ENCODE assay signal across 9 cellular contexts in the genomic region with DNA sequence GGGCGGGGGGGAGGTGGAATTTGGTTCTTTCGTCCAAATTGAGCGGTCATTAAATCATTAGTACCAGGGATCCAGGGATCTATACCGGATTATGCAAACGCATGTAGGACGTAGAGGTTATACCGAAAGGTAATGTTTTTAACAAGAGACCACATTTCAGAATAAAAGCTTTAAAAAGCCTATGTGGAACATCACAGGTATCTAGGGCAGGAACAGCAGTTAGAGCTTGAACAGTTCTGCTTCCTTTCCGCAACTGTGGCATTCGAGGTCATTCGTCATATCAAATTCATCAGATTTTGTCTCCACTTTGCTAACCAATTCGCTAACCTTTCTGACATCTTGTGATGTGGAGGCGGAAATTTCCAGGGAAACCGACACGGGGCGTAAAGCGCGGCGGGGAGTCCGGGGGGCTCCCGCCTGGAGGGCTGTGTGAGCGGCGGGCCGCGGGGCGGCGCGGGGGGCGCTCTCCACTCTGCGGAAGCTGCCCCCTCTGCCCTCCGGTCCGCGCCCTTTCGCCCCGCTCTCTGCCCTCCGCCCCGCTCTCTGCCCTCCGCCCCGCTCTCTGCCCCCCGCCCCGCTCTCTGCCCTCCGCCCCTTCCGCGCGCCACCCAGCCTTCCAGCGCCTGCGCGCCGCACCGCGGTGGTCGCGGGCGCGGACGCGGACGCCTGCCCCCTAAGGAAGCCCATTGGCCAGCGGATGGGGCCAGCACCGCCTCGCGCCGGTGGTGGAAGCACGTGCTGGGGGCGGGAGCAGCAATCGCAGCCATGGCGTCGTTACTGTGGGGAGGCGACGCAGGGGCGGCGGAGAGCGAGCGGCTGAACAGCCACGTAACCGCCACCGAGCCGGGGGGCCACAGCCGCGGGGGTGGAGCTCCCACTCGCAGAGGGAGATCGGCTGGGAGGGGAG. TPM values are rescaled to one million over a fixed set of nuclear protein-coding genes. Genes with fewer than 3 reads are reported as not detected.
DNase-seq lines count a peak whose midpoint lies in the region; ATAC-seq, FAIRE-seq and TF ChIP-seq lines count a peak whose summit lies in the region.
"Had no signal": no experiment of that assay in that cellular context is flagged by ENCODE, and none has a peak within 500 bp of the region (broad histone marks: within the 10 kb centered on the region; RNA-seq: fewer than 3 reads in every experiment).

A gene (plus strand): TSS at position 756 of the 907 bp plus-strand sequence. CDS start 10 bp downstream, at position 766.

- no peaks in the 10 kb centered on the region for H3K9me2 ChIP-seq in Karpas-422 (replicated peaks; ENCODE audit: insufficient read depth, low read length)

- peaks cover 5% of the 10 kb centered on the region for H3K4me1 ChIP-seq in Karpas-422 (ENCODE audit: low read length)
- H3K4me1 ChIP-seq in gastroesophageal sphincter = peaks cover 0 to 31% (median 16%) of the 10 kb centered on the region in 3 donors
- peaks cover 0 to 12% (median 6%) of the 10 kb centered on the region in 3 donors for H3K4me1 ChIP-seq in pancreas

- H3K9me3 ChIP-seq in Karpas-422 (ENCODE audit: low read length) = no peaks in the 10 kb centered on the region
- no peaks in the 10 kb centered on the region for H3K9me3 ChIP-seq in gastroesophageal sphincter
- no peaks in the 10 kb centered on the region for H3K9me3 ChIP-seq in pancreas

- no peak within 1 kb of the TSS for H3K9ac ChIP-seq in Karpas-422 (ENCODE audit: low read length)

- H3K4me3 ChIP-seq in AG10803 (ENCODE audit: low read length) = peak within 1 kb of the TSS; percentile 8; the same call in 1 of the 2 replicates
- H3K4me3 ChIP-seq in Karpas-422 (ENCODE audit: low read length) = peak within 1 kb of the TSS; percentile 92; the same call in 1 of the 2 replicates
- H3K4me3 ChIP-seq in gastroesophageal sphincter = peak within 1 kb of the TSS; percentile 52 to 100
- H3K4me3 ChIP-seq in pancreas = peak within 1 kb of the TSS in 3 of 4 donors; percentile 44 to 75 (median 60)

- ATAC-seq in gastroesophageal sphincter = no peak
- ATAC-seq in pancreas = peak; percentile 22 to 46 (median 28)
- ATAC-seq in GM21529 (IDR thresholded peaks at IDR 0.05; ENCODE audit: unreplicated experiment) = no peak
- no peak for ATAC-seq in HG03159 (IDR thresholded peaks at IDR 0.05; ENCODE audit: unreplicated experiment)

- no peak for FAIRE-seq in pancreas (lab: Jason Lieb, UNC)

- no peak for TF ChIP-seq EP300 in gastroesophageal sphincter (IDR thresholded peaks at IDR 0.05)

- no peak within 1 kb of the TSS for H2AFZ ChIP-seq in Karpas-422 (ENCODE audit: low read length)

- H3K36me3 ChIP-seq in Karpas-422 (ENCODE audit: insufficient read depth, low read length) (no peaks in the 10 kb centered on the region), gastroesophageal sphincter (peaks cover 0 to 15% of the 10 kb centered on the region in 2 donors), pancreas (no peaks in the 10 kb centered on the region)

- DNase-seq in AG10803 (ENCODE audit: low read depth) (no peak), Karpas-422 (no peak), pancreas (peak in 1 of 6 donors; percentile 49), EL (no peak)
- DNase-seq in activated T-cell treated with anti-CD3 and anti-CD28 coated beads, Interleukin-2, amount 50 U/mL, for 1 hour = peak; percentile 25

- H3K79me2 ChIP-seq in Karpas-422 (ENCODE audit: low read length) = peaks cover 26% of the 10 kb centered on the region

- 2 to 12% methylated on average over 8 to 16 of the region's 81 CpGs for WGBS in gastroesophageal sphincter (ENCODE audit: low coverage in 1 of 2), 2 donors
- 4% methylated on average over 70 to 81 of the region's 81 CpGs for WGBS in pancreas, 2 donors

- H3K4me2 ChIP-seq in Karpas-422 (ENCODE audit: low read depth, low read length, poor library complexity, severe bottlenecking) = no peak within 1 kb of the TSS

- TF ChIP-seq POLR2A in gastroesophageal sphincter (IDR thresholded peaks at IDR 0.05) = no peak

- H3K27ac ChIP-seq in Karpas-422 (ENCODE audit: low read length) = no peak within 1 kb of the TSS
- H3K27ac ChIP-seq in gastroesophageal sphincter = no peak within 1 kb of the TSS
- H3K27ac ChIP-seq in pancreas = peak within 1 kb of the TSS in 1 of 4 donors; percentile 12

- intact Hi-C loops in pancreas (cut with DNase I) = no loop called here

- H4K20me1 ChIP-seq in Karpas-422 (ENCODE audit: insufficient read depth, low read depth, low read length) = no peaks in the 10 kb centered on the region

- no peak for TF ChIP-seq CTCF in AG10803 (conservative IDR thresholded peaks at IDR 0.05; ENCODE audit: low read length)
- no peak for TF ChIP-seq CTCF in gastroesophageal sphincter (IDR thresholded peaks at IDR 0.05)
- TF ChIP-seq CTCF in pancreas (IDR thresholded peaks at IDR 0.05) = no peak

- H3K27me3 ChIP-seq in Karpas-422 (ENCODE audit: low read length) = no peaks in the 10 kb centered on the region
- peaks cover 37% of the 10 kb centered on the region for H3K27me3 ChIP-seq in gastroesophageal sphincter
- H3K27me3 ChIP-seq in pancreas = no peaks in the 10 kb centered on the region

RNA-seq across cellular contexts. Expression of the gene that starts here (rescaled TPM):
- not detected in 2 replicates for total RNA-seq in Karpas-422 (2014; rRNA removed; shearing (Covaris generic); ENCODE audit: low replicate concordance)
- total RNA-seq in gastroesophageal sphincter (under 1 TPM in 1 of 4 donors, not detected in 3; 0.08 TPM), pancreas (under 1 TPM; 0.41 to 0.98 (median 0.64) TPM)
- polyA plus RNA-seq in pancreas = 1 to 10 TPM in 1 of 2 donors, under 1 TPM in 1; 0.49 to 7.1 TPM
- total RNA-seq: dermis microvascular lymphatic vessel endothelial cell had no signal

Comparison
In these comparisons a context has a peak if more than half of its experiments do, and no peak if none do; other contexts are left out.
1. H3K4me3 ChIP-seq: peak in every context shown above with its lines; median percentile 92 in Karpas-422; 76 in gastroesophageal sphincter; 60 in pancreas; 8 in AG10803.
2. ATAC-seq: peak in pancreas (4 of 4); none in gastroesophageal sphincter (single experiment), GM21529 (single experiment) and HG03159 (single experiment).